In the genomic region with DNA sequence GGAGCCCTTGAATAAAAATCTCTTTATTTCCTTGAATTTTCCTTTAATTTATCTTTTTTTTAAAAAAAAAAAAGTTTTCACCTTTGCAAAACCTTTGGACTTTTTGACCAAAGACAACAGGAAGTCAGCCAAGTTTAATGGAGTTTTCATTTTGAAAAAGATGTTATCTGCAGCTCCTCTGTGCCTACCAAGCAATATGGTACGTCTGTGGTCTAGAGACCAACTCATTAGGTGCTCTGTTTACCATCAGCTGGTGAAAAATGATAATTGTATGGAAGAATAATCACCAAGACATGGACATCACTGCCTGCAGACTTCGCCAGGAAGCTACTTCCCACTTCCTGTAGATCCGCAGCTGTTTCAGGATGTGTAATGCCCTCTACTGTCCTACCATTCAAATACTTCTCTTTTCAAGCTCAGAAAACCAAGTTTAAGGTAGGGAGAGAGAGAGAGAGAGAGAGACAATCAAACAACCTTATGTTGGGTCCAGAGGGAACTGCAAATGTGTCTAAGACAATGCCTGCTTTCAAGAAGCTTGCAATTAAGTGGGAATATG, we compare ENCODE assay signal across 13 cellular contexts. TPM values are rescaled to one million over a fixed set of nuclear protein-coding genes. Genes with fewer than 3 reads are reported as not detected.
DNase-seq lines count a peak whose midpoint lies in the region; ATAC-seq and TF ChIP-seq lines count a peak whose summit lies in the region.
"Had no signal": no experiment of that assay in that cellular context is flagged by ENCODE, and none has a peak within 500 bp of the region (broad histone marks: within the 10 kb centered on the region; RNA-seq: fewer than 3 reads in every experiment).

No MANE protein-coding gene starts in this region.

- peak overlapping the region; percentile 28 for H3K27ac Mint-ChIP-seq in activated naive CD8-positive, alpha-beta T cell treated with anti-CD3 and anti-CD28 coated beads, Interleukin-2, amount 10 ng/mL, durations not matched to agents 7 days and 5 days
- no peak overlapping the region for H3K27ac Mint-ChIP-seq in activated naive CD8-positive, alpha-beta T cell treated with anti-CD3 and anti-CD28 coated beads for 36 hours
- H3K27ac Mint-ChIP-seq: activated T-helper 1 cell treated with anti-CD3 and anti-CD28 coated beads, Interleukin-12 subunit alpha, Interleukin-12 subunit beta, Interleukin-2, Interleukin-4 antibody, amounts not matched to agents 30 ng/mL and 10 ng/mL and 1 ng/mL, durations not matched to agents 14 hours and 24 hours and 36 hours; dendritic cell treated with granulocyte-macrophage colony-stimulating factor and Interleukin-4, amounts not matched to agents 40 ng/mL and 50 ng/mL, for 4 days; naive B cell; T-helper 1 cell treated with Interleukin-12 subunit alpha and Interleukin-12 subunit beta and Interleukin-4 antibody, amounts not matched to agents 30 μg/mL and 1 μg/mL, for 36 hours had no signal

- H3K9ac ChIP-seq in mammary epithelial cell (ENCODE audit: insufficient read depth, low read length): no peak overlapping the region

- no peaks in the 10 kb centered on the region for H3K4me1 ChIP-seq in mammary epithelial cell (ENCODE audit: insufficient read depth, low read length)
- no peaks in the 10 kb centered on the region for H3K4me1 ChIP-seq in upper lobe of right lung
- H3K4me1 ChIP-seq in adrenal gland (replicated peaks in 1 of 2): no peaks in the 10 kb centered on the region

- intact Hi-C loops in mammary epithelial cell (cut with micrococcal nuclease) (no loop called here), upper lobe of right lung (cut with DNase I) (no loop called here), adrenal gland (cut with DNase I) (no loop called here)

- H3K4me1 Mint-ChIP-seq in activated naive CD8-positive, alpha-beta T cell treated with anti-CD3 and anti-CD28 coated beads, Interleukin-2, amount 10 ng/mL, durations not matched to agents 7 days and 5 days: peaks cover 37% of the 10 kb centered on the region
- H3K4me1 Mint-ChIP-seq in activated naive CD8-positive, alpha-beta T cell treated with anti-CD3 and anti-CD28 coated beads for 36 hours: peaks cover 4% of the 10 kb centered on the region
- H3K4me1 Mint-ChIP-seq: naive B cell had no signal

- dilution Hi-C loops in mammary epithelial cell (cut with HindIII; ENCODE audit: low sequenced_read_pairs): no loop called here

- H3K4me2 ChIP-seq in mammary epithelial cell (ENCODE audit: insufficient read depth, low read depth, low read length): no peak overlapping the region

- BruUV-seq in mammary epithelial cell (replicated peaks; lab: Mats Ljungman, UMichigan): no TSS peak

- no peaks in the 10 kb centered on the region for H3K79me2 ChIP-seq in mammary epithelial cell (ENCODE audit: insufficient read depth, low read length)

- H3K9me3 Mint-ChIP-seq in activated naive CD8-positive, alpha-beta T cell treated with anti-CD3 and anti-CD28 coated beads, Interleukin-2, amount 10 ng/mL, durations not matched to agents 7 days and 5 days: peaks cover 6% of the 10 kb centered on the region
- H3K9me3 Mint-ChIP-seq in activated naive CD8-positive, alpha-beta T cell treated with anti-CD3 and anti-CD28 coated beads for 36 hours: no peaks in the 10 kb centered on the region
- H3K9me3 Mint-ChIP-seq: activated T-helper 1 cell treated with anti-CD3 and anti-CD28 coated beads, Interleukin-12 subunit alpha, Interleukin-12 subunit beta, Interleukin-2, Interleukin-4 antibody, amounts not matched to agents 30 ng/mL and 10 ng/mL and 1 ng/mL, durations not matched to agents 14 hours and 24 hours and 36 hours; T-helper 1 cell treated with Interleukin-12 subunit alpha and Interleukin-12 subunit beta and Interleukin-4 antibody, amounts not matched to agents 30 μg/mL and 1 μg/mL, for 36 hours had no signal

- H3K36me3 Mint-ChIP-seq in activated naive CD8-positive, alpha-beta T cell treated with anti-CD3 and anti-CD28 coated beads, Interleukin-2, amount 10 ng/mL, durations not matched to agents 7 days and 5 days: peaks cover 52% of the 10 kb centered on the region
- H3K36me3 Mint-ChIP-seq in activated naive CD8-positive, alpha-beta T cell treated with anti-CD3 and anti-CD28 coated beads for 36 hours: no peaks in the 10 kb centered on the region
- H3K36me3 Mint-ChIP-seq: naive B cell had no signal

- POLR2A ChIA-PET in activated naive CD8-positive, alpha-beta T cell treated with anti-CD3 and anti-CD28 coated beads, Interleukin-2, amount 10 ng/mL, durations not matched to agents 7 days and 5 days (lab: Charles Lee): interaction anchor here (1.0 to 1.6 kb wide), 3 partner anchors 14 to 112 kb away, joined by 3 to 5 read pairs (median 4); no protein-coding TSS in a partner anchor

- peaks cover 14% of the 10 kb centered on the region for H3K27me3 Mint-ChIP-seq in activated naive CD8-positive, alpha-beta T cell treated with anti-CD3 and anti-CD28 coated beads, Interleukin-2, amount 10 ng/mL, durations not matched to agents 7 days and 5 days
- peaks cover 5% of the 10 kb centered on the region for H3K27me3 Mint-ChIP-seq in activated naive CD8-positive, alpha-beta T cell treated with anti-CD3 and anti-CD28 coated beads for 36 hours

- no peak for DNase-seq in activated naive CD8-positive, alpha-beta T cell treated with anti-CD3 and anti-CD28 coated beads, Interleukin-2, amount 10 ng/mL, durations not matched to agents 7 days and 5 days
- DNase-seq in activated naive CD8-positive, alpha-beta T cell treated with anti-CD3 and anti-CD28 coated beads for 36 hours: no peak
- DNase-seq in NCI-H82 treated with DMSO at 0.1 percent for 48 hours (lab: John Stamatoyannopoulos, UW; ENCODE audit: unreplicated experiment): peak; percentile 5
- DNase-seq in mammary epithelial cell: peak; percentile 3
- DNase-seq in upper lobe of right lung: no peak
- no peak for DNase-seq in adrenal gland
- DNase-seq in NCI-H526 (lab: John Stamatoyannopoulos, UW): no peak
- DNase-seq: naive B cell, NCI-H2029 treated with DMSO at 0.1 percent for 48 hours had no signal

- no peak for TF ChIP-seq POLR2A in adrenal gland (IDR thresholded peaks at IDR 0.05)

- H3K9me3 ChIP-seq in mammary epithelial cell (replicated peaks; ENCODE audit: insufficient read depth, low read length) (no peaks in the 10 kb centered on the region), upper lobe of right lung (no peaks in the 10 kb centered on the region), adrenal gland (replicated peaks in 1 of 3) (no peaks in the 10 kb centered on the region)

- H3K36me3 ChIP-seq in mammary epithelial cell (ENCODE audit: insufficient read depth, low read length) (no peaks in the 10 kb centered on the region), upper lobe of right lung (no peaks in the 10 kb centered on the region), adrenal gland (replicated peaks in 1 of 2) (no peaks in the 10 kb centered on the region)

- peak overlapping the region; percentile 56 for H3K4me3 Mint-ChIP-seq in activated naive CD8-positive, alpha-beta T cell treated with anti-CD3 and anti-CD28 coated beads, Interleukin-2, amount 10 ng/mL, durations not matched to agents 7 days and 5 days
- H3K4me3 Mint-ChIP-seq in activated naive CD8-positive, alpha-beta T cell treated with anti-CD3 and anti-CD28 coated beads for 36 hours: no peak overlapping the region
- H3K4me3 Mint-ChIP-seq: activated T-helper 1 cell treated with anti-CD3 and anti-CD28 coated beads, Interleukin-12 subunit alpha, Interleukin-12 subunit beta, Interleukin-2, Interleukin-4 antibody, amounts not matched to agents 30 ng/mL and 10 ng/mL and 1 ng/mL, durations not matched to agents 14 hours and 24 hours and 36 hours; dendritic cell treated with granulocyte-macrophage colony-stimulating factor and Interleukin-4, amounts not matched to agents 40 ng/mL and 50 ng/mL, for 4 days; naive B cell; T-helper 1 cell treated with Interleukin-12 subunit alpha and Interleukin-12 subunit beta and Interleukin-4 antibody, amounts not matched to agents 30 μg/mL and 1 μg/mL, for 36 hours had no signal

- H4K20me1 ChIP-seq in mammary epithelial cell (ENCODE audit: insufficient read depth, low read length): no peaks in the 10 kb centered on the region

- ATAC-seq in activated naive CD8-positive, alpha-beta T cell treated with anti-CD3 and anti-CD28 coated beads, Interleukin-2, amount 10 ng/mL, durations not matched to agents 7 days and 5 days (ENCODE audit: low read depth): peak; percentile 31
- ATAC-seq in upper lobe of right lung (peak; percentile 19), GM21528 (IDR thresholded peaks at IDR 0.05; ENCODE audit: low FRiP score, unreplicated experiment) (no peak)

- TF ChIP-seq CTCF in mammary epithelial cell (conservative IDR thresholded peaks at IDR 0.05 in 1 of 2, IDR thresholded peaks at IDR 0.05 in 1 of 2; ENCODE audit: extremely low read depth in 1 of 2, insufficient read depth in 1 of 2, low read depth in 1 of 2, low read length in 2 of 2) (no peak), upper lobe of right lung (IDR thresholded peaks at IDR 0.05) (no peak), adrenal gland (IDR thresholded peaks at IDR 0.05) (peak in 2 of 6 experiments; percentile 14)

- H2AFZ ChIP-seq in mammary epithelial cell (ENCODE audit: low read depth, low read length): no peak overlapping the region

- CTCF ChIA-PET in mammary epithelial cell (lab: Charles Lee; ENCODE audit: low non-redundant PET): no interaction called here

- H3K27ac ChIP-seq in mammary epithelial cell (ENCODE audit: insufficient read depth, low read depth, low read length) (no peak overlapping the region), upper lobe of right lung (no peak overlapping the region), adrenal gland (no peak overlapping the region)

- H3K4me3 ChIP-seq in mammary epithelial cell (replicated peaks in 1 of 3; ENCODE audit: insufficient read depth in 1 of 3, low read depth in 2 of 3, low read length in 3 of 3) (no peak overlapping the region), upper lobe of right lung (no peak overlapping the region), adrenal gland (no peak overlapping the region)

- WGBS in mammary epithelial cell (ENCODE audit: low coverage, missing lambda C conversion rate): 65% methylated on average over 3 of the region's 3 CpGs
- 45 to 58% (median 49%) methylated on average over 3 of the region's 3 CpGs for WGBS in adrenal gland, 4 donors

- in situ Hi-C loops in mammary epithelial cell (cut with MboI; ENCODE audit: low sequenced_read_pairs in 2 of 2): no loop called here

- H3K27me3 ChIP-seq in mammary epithelial cell (ENCODE audit: insufficient read depth, low read length) (peaks cover 1% of the 10 kb centered on the region), upper lobe of right lung (no peaks in the 10 kb centered on the region), adrenal gland (no peaks in the 10 kb centered on the region)

RNA-seq across cellular contexts. Expression of gene PLXNA4, which starts 18.7 kb away (rescaled TPM):
- 10 to 100 TPM; 16.5 to 20.5 TPM for total RNA-seq in activated naive CD8-positive, alpha-beta T cell treated with anti-CD3 and anti-CD28 coated beads, Interleukin-2, amount 10 ng/mL, durations not matched to agents 7 days and 5 days
- under 1 TPM; 0.12 to 0.29 TPM for total RNA-seq in activated naive CD8-positive, alpha-beta T cell treated with anti-CD3 and anti-CD28 coated beads for 36 hours
- under 1 TPM in 1 of 2 donors, not detected in 1; under 0.01 TPM for total RNA-seq in mammary epithelial cell
- polyA plus RNA-seq in mammary epithelial cell: 0.14 TPM
- polyA minus RNA-seq in mammary epithelial cell: not detected
- total RNA-seq in upper lobe of right lung: 7.2 TPM
- 10 to 100 TPM in 1 of 8 donors, 1 to 10 TPM in 6, under 1 TPM in 1; 0.99 to 10.7 (median 3.6) TPM for total RNA-seq in adrenal gland
- polyA plus RNA-seq in adrenal gland: 1 to 10 TPM; 1.3 to 4.0 (median 2.3) TPM

Comparison
In these comparisons a context has a peak if more than half of its experiments do, and no peak if none do; other contexts are left out.
1. DNase-seq: peak in NCI-H82 treated with DMSO at 0.1 percent for 48 hours (single experiment) and mammary epithelial cell (single experiment); none in activated naive CD8-positive, alpha-beta T cell treated with anti-CD3 and anti-CD28 coated beads, Interleukin-2, amount 10 ng/mL, durations not matched to agents 7 days and 5 days (single experiment), activated naive CD8-positive, alpha-beta T cell treated with anti-CD3 and anti-CD28 coated beads for 36 hours (single experiment), upper lobe of right lung (single experiment), adrenal gland (0 of 7) and NCI-H526 (0 of 2).